8 cellular contexts compared by ENCODE assay signal in genomic region chr5:177005619-177006264, GRCh38. TPM values are rescaled to one million over a fixed set of nuclear protein-coding genes. Genes with fewer than 3 reads are reported as not detected.
DNase-seq lines count a peak whose midpoint lies in the region; TF ChIP-seq lines count a peak whose summit lies in the region.

No MANE protein-coding gene starts in this region.

- peak overlapping the region; percentile 81 for H3K9ac ChIP-seq in mammary epithelial cell (ENCODE audit: insufficient read depth, low read length)

- TF ChIP-seq CTCF in GM12865 (IDR thresholded peaks at IDR 0.05; ENCODE audit: insufficient read depth, low read depth, low read length, missing control alignments), result peak; percentile 45
- TF ChIP-seq CTCF in HFF-Myc (IDR thresholded peaks at IDR 0.05; ENCODE audit: low read depth, low read length, missing control alignments), result peak; percentile 24
- TF ChIP-seq CTCF in NB4 (IDR thresholded peaks at IDR 0.05; ENCODE audit: low read depth, low read length), result peak; percentile 41
- TF ChIP-seq CTCF in VCaP (conservative IDR thresholded peaks at IDR 0.05), result peak; percentile 83
- peak; percentile 17 to 46 for TF ChIP-seq CTCF in mammary epithelial cell (conservative IDR thresholded peaks at IDR 0.05 in 1 of 2, IDR thresholded peaks at IDR 0.05 in 1 of 2; ENCODE audit: extremely low read depth in 1 of 2, insufficient read depth in 1 of 2, low read depth in 1 of 2, low read length in 2 of 2)
- peak in 9 of 11 experiments; percentile 18 to 72 (median 54) for TF ChIP-seq CTCF in spleen (IDR thresholded peaks at IDR 0.05 in 8 of 11, conservative IDR thresholded peaks at IDR 0.05 in 3 of 11)

- TF ChIP-seq POLR2A in NB4 (IDR thresholded peaks at IDR 0.05; ENCODE audit: extremely low read depth, insufficient read length) (no peak), spleen (IDR thresholded peaks at IDR 0.05) (no peak)

- H3K36me3 ChIP-seq in mammary epithelial cell (ENCODE audit: insufficient read depth, low read length) (no peaks in the 10 kb centered on the region), spleen (no peaks in the 10 kb centered on the region)

- dilution Hi-C loops in mammary epithelial cell (cut with HindIII; ENCODE audit: low sequenced_read_pairs), result no loop called here

- H3K27me3 ChIP-seq in mammary epithelial cell (ENCODE audit: insufficient read depth, low read length), result no peaks in the 10 kb centered on the region
- H3K27me3 ChIP-seq in spleen (replicated peaks in 1 of 7), result no peaks in the 10 kb centered on the region

- peak overlapping the region; percentile 74 for H3K4me2 ChIP-seq in mammary epithelial cell (ENCODE audit: insufficient read depth, low read depth, low read length)

- DNase-seq in GM12865 (ENCODE audit: low read depth) (peak; percentile 79), HFF-Myc (ENCODE audit: extremely low read depth, low read depth) (no peak), NB4 (ENCODE audit: low read depth) (peak; percentile 78), mammary epithelial cell (peak; percentile 66), islet precursor cell (peak; percentile 78), spleen (peak; percentile 94), cortex of kidney (lab: John Stamatoyannopoulos, UW) (no peak)

- H3K9me3 ChIP-seq in mammary epithelial cell (replicated peaks; ENCODE audit: insufficient read depth, low read length), result no peaks in the 10 kb centered on the region
- no peaks in the 10 kb centered on the region for H3K9me3 ChIP-seq in spleen

- no TSS peak for BruUV-seq in mammary epithelial cell (replicated peaks; lab: Mats Ljungman, UMichigan)

- WGBS in mammary epithelial cell (ENCODE audit: low coverage, missing lambda C conversion rate), result 3% methylated on average over 19 of the region's 51 CpGs
- WGBS in spleen, 5 donors, result 1 to 2% (median 1%) methylated on average over 31 to 51 of the region's 51 CpGs

- H3K79me2 ChIP-seq in mammary epithelial cell (ENCODE audit: insufficient read depth, low read length), result peaks cover 58% of the 10 kb centered on the region

- H3K4me1 ChIP-seq in mammary epithelial cell (ENCODE audit: insufficient read depth, low read length) (peaks cover 19% of the 10 kb centered on the region), spleen (peaks cover 14 to 52% (median 43%) of the 10 kb centered on the region in 6 donors)

- no peaks in the 10 kb centered on the region for H4K20me1 ChIP-seq in mammary epithelial cell (ENCODE audit: insufficient read depth, low read length)

- peak overlapping the region; percentile 96 for H3K27ac ChIP-seq in VCaP
- peak overlapping the region; percentile 81 for H3K27ac ChIP-seq in mammary epithelial cell (ENCODE audit: insufficient read depth, low read depth, low read length)
- H3K27ac ChIP-seq in spleen, result peak overlapping the region; percentile 91 to 98 (median 96)

- H2AFZ ChIP-seq in mammary epithelial cell (ENCODE audit: low read depth, low read length), result peak overlapping the region; percentile 87

- in situ Hi-C loops in mammary epithelial cell (cut with MboI; ENCODE audit: low sequenced_read_pairs in 2 of 2), result no loop called here

- H3K4me3 ChIP-seq in GM12865 (ENCODE audit: low read depth, low read length) (peak overlapping the region; percentile 85), HFF-Myc (replicated peaks; ENCODE audit: low read depth, low read length) (peak overlapping the region; percentile 88), NB4 (ENCODE audit: low read depth, low read length) (peak overlapping the region; percentile 73), mammary epithelial cell (replicated peaks in 1 of 3; ENCODE audit: insufficient read depth in 1 of 3, low read depth in 2 of 3, low read length in 3 of 3) (peak overlapping the region; percentile 81 to 99 (median 99)), spleen (peak overlapping the region; percentile 85 to 98 (median 94))

- intact Hi-C loops in mammary epithelial cell (cut with micrococcal nuclease) (loop anchor here (1.0 kb wide), 1 partner anchor 17 kb away; the partner anchor contains the start of gene ZNF346), spleen (cut with DNase I; ENCODE audit: low total_unique reads) (no loop called here)

- CTCF ChIA-PET in mammary epithelial cell (lab: Charles Lee; ENCODE audit: low non-redundant PET), result interaction anchor here (0.7 kb wide), 1 partner anchor 88 kb away, joined by 4 read pairs; no protein-coding TSS in a partner anchor

RNA-seq across cellular contexts. Expression of gene UIMC1, which starts 0.8 kb away (rescaled TPM):
- total RNA-seq in mammary epithelial cell (10 to 100 TPM; 24.8 to 47.0 TPM), spleen (10 to 100 TPM; 41.4 to 81.8 (median 58.3) TPM)
- polyA plus RNA-seq in mammary epithelial cell (16.5 TPM), spleen (10 to 100 TPM; 34.4 to 41.0 (median 39.6) TPM)
- 41.6 TPM for polyA minus RNA-seq in mammary epithelial cell

RNA-seq across cellular contexts. Expression of gene ZNF346, which starts 16.8 kb away (rescaled TPM):
- total RNA-seq in mammary epithelial cell (10 to 100 TPM; 16.0 to 16.9 TPM), spleen (10 to 100 TPM; 19.1 to 36.3 (median 27.7) TPM)
- polyA plus RNA-seq in mammary epithelial cell (14.4 TPM), spleen (1 to 10 TPM; 5.9 to 9.7 (median 7.3) TPM)
- 6.7 TPM for polyA minus RNA-seq in mammary epithelial cell

Comparison
In these comparisons a context has a peak if more than half of its experiments do, and no peak if none do; other contexts are left out.
1. DNase-seq: peak in GM12865 (single experiment), NB4 (single experiment), mammary epithelial cell (single experiment), islet precursor cell (single experiment) and spleen (single experiment); none in HFF-Myc (single experiment) and cortex of kidney (single experiment).
2. CTCF ChIP-seq: peak in every context shown above with its lines; median percentile 83 in VCaP; 54 in spleen; 45 in GM12865; 41 in NB4; 32 in mammary epithelial cell; 24 in HFF-Myc.
3. Peak in every context shown above with its lines, with median percentiles within 50 percentile points of each other: H3K4me3 ChIP-seq and H3K27ac ChIP-seq.